In the genomic region with DNA sequence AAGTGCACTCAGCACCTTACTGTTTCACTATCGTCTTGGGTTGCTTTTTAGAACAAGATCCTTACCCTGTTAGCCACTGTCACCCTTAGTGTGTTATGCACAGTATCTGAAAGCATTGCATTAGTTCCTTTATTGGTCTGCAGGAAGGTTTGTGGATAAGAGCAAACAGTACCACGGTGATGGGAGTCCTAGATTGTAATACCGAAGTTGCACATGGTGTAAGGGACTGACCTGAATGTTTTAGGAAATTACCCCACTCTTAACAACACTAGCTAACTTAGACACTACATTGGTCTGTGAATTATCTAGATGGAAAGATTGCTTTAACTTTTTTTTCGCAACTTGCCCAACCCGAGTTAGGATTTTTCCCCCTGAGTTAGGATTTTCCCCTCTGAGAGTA, we compare ENCODE assay signal across 8 cellular contexts. TPM values are rescaled to one million over a fixed set of nuclear protein-coding genes. Genes with fewer than 3 reads are reported as not detected.
A peak's percentile ranks its signal among the peaks of the same experiment; 100 is the strongest.
DNase-seq lines count a peak whose midpoint lies in the region; ATAC-seq and TF ChIP-seq lines count a peak whose summit lies in the region.

No MANE protein-coding gene starts in this region.

- no peaks in the 10 kb centered on the region for H3K27me3 ChIP-seq in hepatocyte
- H3K27me3 ChIP-seq in skeletal muscle tissue (ENCODE audit: control insufficient read depth in 3 of 3, insufficient read depth in 3 of 3, low read length in 3 of 3) = no peaks in the 10 kb centered on the region

- no peaks in the 10 kb centered on the region for H3K27me3 Mint-ChIP-seq in activated CD4-positive, alpha-beta memory T cell treated with anti-CD3 and anti-CD28 coated beads for 36 hours

- H3K4me3 Mint-ChIP-seq in activated CD4-positive, alpha-beta memory T cell treated with anti-CD3 and anti-CD28 coated beads for 36 hours = peak overlapping the region; percentile 97

- H4K20me1 ChIP-seq in hepatocyte (ENCODE audit: insufficient read depth, poor library complexity, severe bottlenecking) = peaks cover 49% of the 10 kb centered on the region

- CTCF ChIA-PET in activated CD4-positive, alpha-beta memory T cell treated with anti-CD3 and anti-CD28 coated beads for 36 hours (lab: Charles Lee) = interaction anchor here (0.9 to 2.5 kb wide), 3 partner anchors 16 to 170 kb away, joined by 3 to 10 read pairs (median 3); no protein-coding TSS in a partner anchor

- peaks cover 14% of the 10 kb centered on the region for H3K36me3 Mint-ChIP-seq in activated CD4-positive, alpha-beta memory T cell treated with anti-CD3 and anti-CD28 coated beads for 36 hours

- DNase-seq in EL (peak; percentile 12), hepatocyte (ENCODE audit: low spot score) (peak; percentile 26), NCI-H2107 treated with DMSO at 0.1 percent for 48 hours (lab: John Stamatoyannopoulos, UW; ENCODE audit: unreplicated experiment) (no peak), caudate nucleus (lab: John Stamatoyannopoulos, UW) (no peak)
- DNase-seq in activated CD4-positive, alpha-beta memory T cell treated with anti-CD3 and anti-CD28 coated beads for 36 hours = no peak

- H3K9me2 ChIP-seq in hepatocyte (replicated peaks; ENCODE audit: insufficient read depth) = no peaks in the 10 kb centered on the region

- WGBS in hepatocyte (ENCODE audit: low lambda C conversion rate, missing lambda C conversion rate) = 5% methylated on average over 5 of the region's 5 CpGs

- POLR2A ChIA-PET in activated CD4-positive, alpha-beta memory T cell treated with anti-CD3 and anti-CD28 coated beads for 36 hours (lab: Charles Lee) = interaction anchor here (0.9 to 3.2 kb wide), 7 partner anchors 24 to 922 kb away, joined by 3 to 25 read pairs (median 5); no protein-coding TSS in a partner anchor

- no peaks in the 10 kb centered on the region for H3K9me3 Mint-ChIP-seq in activated CD4-positive, alpha-beta memory T cell treated with anti-CD3 and anti-CD28 coated beads for 36 hours

- H3K4me1 ChIP-seq in hepatocyte (ENCODE audit: insufficient read depth) = peaks cover 28% of the 10 kb centered on the region
- H3K4me1 ChIP-seq in skeletal muscle tissue (ENCODE audit: control insufficient read depth in 3 of 3, insufficient read depth in 3 of 3, low read length in 3 of 3) = peaks cover 0 to 33% (median 8%) of the 10 kb centered on the region in 3 donors

- H3K9me3 ChIP-seq in KOPT-K1 (ENCODE audit: insufficient read depth, low read length, poor library complexity, severe bottlenecking) = no peaks in the 10 kb centered on the region
- H3K9me3 ChIP-seq in hepatocyte (ENCODE audit: low read depth) = no peaks in the 10 kb centered on the region
- no peaks in the 10 kb centered on the region for H3K9me3 ChIP-seq in skeletal muscle tissue (ENCODE audit: control insufficient read depth in 3 of 3, low read length in 3 of 3)

- TF ChIP-seq CTCF in hepatocyte (IDR thresholded peaks at IDR 0.05; ENCODE audit: poor library complexity) = no peak

- no peak overlapping the region for H2AFZ ChIP-seq in hepatocyte

- ATAC-seq in HG03520 (IDR thresholded peaks at IDR 0.05; ENCODE audit: unreplicated experiment) = no peak

- H3K79me2 ChIP-seq in hepatocyte = peaks cover 68% of the 10 kb centered on the region

- H3K4me2 ChIP-seq in hepatocyte = peak overlapping the region; percentile 81

- H3K4me3 ChIP-seq in hepatocyte (peak overlapping the region; percentile 73), skeletal muscle tissue (ENCODE audit: low read length in 3 of 3) (peak overlapping the region; percentile 83 to 89 (median 87))

- intact Hi-C loops in activated CD4-positive, alpha-beta memory T cell treated with anti-CD3 and anti-CD28 coated beads for 36 hours (cut with micrococcal nuclease) = loop anchor here (2.0 to 10.0 kb wide), 7 partner anchors 31 to 927 kb away; a partner anchor contains a TSS

- peaks cover 38% of the 10 kb centered on the region for H3K36me3 ChIP-seq in KOPT-K1 (ENCODE audit: insufficient read depth, low read length)
- H3K36me3 ChIP-seq in hepatocyte (replicated peaks; ENCODE audit: insufficient read depth, low read depth) = no peaks in the 10 kb centered on the region
- peaks cover 0 to 3% (median 0%) of the 10 kb centered on the region in 3 donors for H3K36me3 ChIP-seq in skeletal muscle tissue (ENCODE audit: control insufficient read depth in 3 of 3, insufficient read depth in 3 of 3, low read length in 3 of 3)

- peak overlapping the region; percentile 99 for H3K27ac ChIP-seq in KOPT-K1 (ENCODE audit: low read depth, low read length, poor library complexity, severe bottlenecking)
- peak overlapping the region; percentile 96 for H3K27ac ChIP-seq in hepatocyte
- peak overlapping the region; percentile 98 for H3K27ac ChIP-seq in skeletal muscle tissue (ENCODE audit: low read depth, low read length)
- H3K27ac ChIP-seq in caudate nucleus (ENCODE audit: low read depth, low read length) = no peak overlapping the region

- H3K9ac ChIP-seq in skeletal muscle tissue (ENCODE audit: low read depth in 1 of 3, low read length in 3 of 3) = peak overlapping the region; percentile 86 to 95 (median 92)

- H3K4me1 Mint-ChIP-seq in activated CD4-positive, alpha-beta memory T cell treated with anti-CD3 and anti-CD28 coated beads for 36 hours (ENCODE audit: low read depth) = peaks cover 30% of the 10 kb centered on the region

- peak overlapping the region; percentile 93 for H3K27ac Mint-ChIP-seq in activated CD4-positive, alpha-beta memory T cell treated with anti-CD3 and anti-CD28 coated beads for 36 hours

RNA-seq across cellular contexts. Expression of a gene that starts 1.3 kb away (rescaled TPM):
- total RNA-seq in activated CD4-positive, alpha-beta memory T cell treated with anti-CD3 and anti-CD28 coated beads for 36 hours = 100 to 1,000 TPM; 115 to 117 TPM
- total RNA-seq in hepatocyte (213 and 253 TPM in 2 replicates), skeletal muscle tissue (148 TPM)
- 97.1 and 101 TPM in 2 replicates for polyA plus RNA-seq in hepatocyte

Comparison
In these comparisons a context has a peak if more than half of its experiments do, and no peak if none do; other contexts are left out.
1. DNase-seq: peak in EL (single experiment) and hepatocyte (single experiment); none in activated CD4-positive, alpha-beta memory T cell treated with anti-CD3 and anti-CD28 coated beads for 36 hours (single experiment), NCI-H2107 treated with DMSO at 0.1 percent for 48 hours (single experiment) and caudate nucleus (0 of 61).